ENCODE assay signal across 8 cellular contexts in the genomic region with DNA sequence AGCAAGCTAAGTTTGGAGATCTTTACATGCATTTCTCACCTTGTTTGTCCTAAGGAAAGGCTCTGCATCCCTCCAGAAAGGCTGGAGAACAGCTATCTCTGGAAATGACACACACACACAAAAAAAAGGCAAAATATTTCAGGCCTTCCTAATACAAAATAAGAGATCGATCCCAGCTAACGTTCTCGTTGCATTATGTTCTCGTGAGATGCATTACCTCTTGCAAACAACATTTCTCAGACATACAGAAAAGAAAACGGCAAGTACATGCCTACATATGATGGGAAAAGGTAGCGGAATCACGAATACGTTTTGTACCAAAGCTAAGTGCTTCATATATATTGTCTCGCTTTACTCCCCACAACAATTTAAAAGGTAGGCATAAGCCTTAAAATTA. TPM values are rescaled to one million over a fixed set of nuclear protein-coding genes. Genes with fewer than 3 reads are reported as not detected.
DNase-seq lines count a peak whose midpoint lies in the region; ATAC-seq, FAIRE-seq and TF ChIP-seq lines count a peak whose summit lies in the region.

No MANE protein-coding gene starts in this region.

- no peak for TF ChIP-seq CTCF in CD4-positive, alpha-beta T cell (IDR thresholded peaks at IDR 0.05)
- TF ChIP-seq CTCF in HFF-Myc (IDR thresholded peaks at IDR 0.05; ENCODE audit: low read depth, low read length, missing control alignments) (no peak), lower leg skin (IDR thresholded peaks at IDR 0.05) (no peak), vagina (IDR thresholded peaks at IDR 0.05) (no peak)

- H3K4me3 ChIP-seq in HFF-Myc (replicated peaks; ENCODE audit: low read depth, low read length), result peak overlapping the region; percentile 58
- H3K4me3 ChIP-seq in lower leg skin (ENCODE audit: low read depth, poor library complexity, severe bottlenecking), result peak overlapping the region; percentile 93
- H3K4me3 ChIP-seq in vagina, result peak overlapping the region; percentile 79 to 86

- intact Hi-C loops in CD4-positive, alpha-beta T cell (cut with DNase I, micrococcal nuclease), result loop anchor here (1.0 to 5.0 kb wide), 9 partner anchors 60 to 797 kb away; a partner anchor contains a TSS
- intact Hi-C loops in lower leg skin (cut with DNase I; ENCODE audit: low total_unique reads), result no loop called here
- intact Hi-C loops in vagina (cut with DNase I), result no loop called here

- H3K4me1 Mint-ChIP-seq in CD4-positive, alpha-beta T cell (ENCODE audit: low read depth), result peaks cover 47% of the 10 kb centered on the region
- peaks cover 26% of the 10 kb centered on the region for H3K4me1 Mint-ChIP-seq in activated naive CD8-positive, alpha-beta T cell treated with anti-CD3 and anti-CD28 coated beads, Interleukin-2, amount 10 ng/mL, durations not matched to agents 7 days and 5 days

- WGBS in lower leg skin, 2 donors, result 2% methylated on average over 9 of the region's 9 CpGs

- CTCF ChIA-PET in CD4-positive, alpha-beta T cell (lab: Charles Lee), result interaction anchor here (0.7 to 2.3 kb wide), 7 partner anchors 11 to 567 kb away, joined by 3 to 26 read pairs (median 4); a partner anchor contains a TSS

- H3K36me3 ChIP-seq in vagina, result no peaks in the 10 kb centered on the region

- ATAC-seq in CD4-positive, alpha-beta T cell (ENCODE audit: poor library complexity), result no peak
- ATAC-seq in activated naive CD8-positive, alpha-beta T cell treated with anti-CD3 and anti-CD28 coated beads, Interleukin-2, amount 10 ng/mL, durations not matched to agents 7 days and 5 days (ENCODE audit: low read depth), result no peak

- H3K9me3 ChIP-seq in CD4-positive, alpha-beta T cell (ENCODE audit: control insufficient read depth, low read length), result no peaks in the 10 kb centered on the region
- H3K9me3 ChIP-seq in vagina, result no peaks in the 10 kb centered on the region

- peaks cover 36% of the 10 kb centered on the region for H3K36me3 Mint-ChIP-seq in CD4-positive, alpha-beta T cell (ENCODE audit: low read depth)
- peaks cover 25% of the 10 kb centered on the region for H3K36me3 Mint-ChIP-seq in activated naive CD8-positive, alpha-beta T cell treated with anti-CD3 and anti-CD28 coated beads, Interleukin-2, amount 10 ng/mL, durations not matched to agents 7 days and 5 days

- TF ChIP-seq POLR2A in lower leg skin (IDR thresholded peaks at IDR 0.05) (no peak), vagina (IDR thresholded peaks at IDR 0.05) (no peak), GM12892 (IDR thresholded peaks at IDR 0.05; ENCODE audit: low read depth, low read length) (no peak)

- FAIRE-seq in GM12892 (lab: Jason Lieb, UNC), result no peak

- POLR2A ChIA-PET in CD4-positive, alpha-beta T cell (lab: Charles Lee), result interaction anchor here (0.9 to 2.4 kb wide), 7 partner anchors 8 to 649 kb away, joined by 3 to 47 read pairs (median 4); a partner anchor contains a TSS
- POLR2A ChIA-PET in activated naive CD8-positive, alpha-beta T cell treated with anti-CD3 and anti-CD28 coated beads, Interleukin-2, amount 10 ng/mL, durations not matched to agents 7 days and 5 days (lab: Charles Lee), result interaction anchor here (0.9 to 1.7 kb wide), 4 partner anchors 61 to 1534 kb away, joined by 3 to 12 read pairs (median 6); a partner anchor contains a TSS

- H3K27me3 ChIP-seq in CD4-positive, alpha-beta T cell (ENCODE audit: control insufficient read depth, insufficient read depth, low read length), result no peaks in the 10 kb centered on the region
- H3K27me3 ChIP-seq in vagina, result no peaks in the 10 kb centered on the region

- peak overlapping the region; percentile 96 for H3K4me3 Mint-ChIP-seq in CD4-positive, alpha-beta T cell
- peak overlapping the region; percentile 94 for H3K4me3 Mint-ChIP-seq in activated naive CD8-positive, alpha-beta T cell treated with anti-CD3 and anti-CD28 coated beads, Interleukin-2, amount 10 ng/mL, durations not matched to agents 7 days and 5 days

- no peaks in the 10 kb centered on the region for H3K9me3 Mint-ChIP-seq in CD4-positive, alpha-beta T cell
- no peaks in the 10 kb centered on the region for H3K9me3 Mint-ChIP-seq in activated naive CD8-positive, alpha-beta T cell treated with anti-CD3 and anti-CD28 coated beads, Interleukin-2, amount 10 ng/mL, durations not matched to agents 7 days and 5 days

- H3K27ac Mint-ChIP-seq in CD4-positive, alpha-beta T cell, result peak overlapping the region; percentile 87
- H3K27ac Mint-ChIP-seq in activated naive CD8-positive, alpha-beta T cell treated with anti-CD3 and anti-CD28 coated beads, Interleukin-2, amount 10 ng/mL, durations not matched to agents 7 days and 5 days, result peak overlapping the region; percentile 94

- H3K4me1 ChIP-seq in vagina, result peaks cover 33% of the 10 kb centered on the region

- no peak for DNase-seq in CD4-positive, alpha-beta T cell
- DNase-seq in HFF-Myc (ENCODE audit: extremely low read depth, low read depth) (no peak), lower leg skin (ENCODE audit: low spot score in 2 of 2) (no peak), vagina (ENCODE audit: extremely low spot score in 2 of 2) (no peak), NCI-H1417 treated with DMSO at 0.1 percent for 48 hours (lab: John Stamatoyannopoulos, UW) (no peak), GM12892 (ENCODE audit: insufficient read length) (no peak), cerebellar nuclear complex (lab: John Stamatoyannopoulos, UW) (no peak)
- no peak for DNase-seq in activated naive CD8-positive, alpha-beta T cell treated with anti-CD3 and anti-CD28 coated beads, Interleukin-2, amount 10 ng/mL, durations not matched to agents 7 days and 5 days

- H3K27me3 Mint-ChIP-seq in CD4-positive, alpha-beta T cell, result no peaks in the 10 kb centered on the region
- H3K27me3 Mint-ChIP-seq in activated naive CD8-positive, alpha-beta T cell treated with anti-CD3 and anti-CD28 coated beads, Interleukin-2, amount 10 ng/mL, durations not matched to agents 7 days and 5 days, result no peaks in the 10 kb centered on the region

- H3K27ac ChIP-seq in CD4-positive, alpha-beta T cell (ENCODE audit: low read depth, low read length), result peak overlapping the region; percentile 26
- H3K27ac ChIP-seq in vagina, result peak overlapping the region; percentile 45

RNA-seq across cellular contexts. Expression of a gene that starts 0.5 kb away (rescaled TPM):
- 10 to 100 TPM; 11.0 to 11.9 TPM for total RNA-seq in CD4-positive, alpha-beta T cell
- 10 to 100 TPM; 20.9 to 24.4 TPM for total RNA-seq in activated naive CD8-positive, alpha-beta T cell treated with anti-CD3 and anti-CD28 coated beads, Interleukin-2, amount 10 ng/mL, durations not matched to agents 7 days and 5 days
- total RNA-seq in lower leg skin (10 to 100 TPM in 1 of 4 donors, 1 to 10 TPM in 3; 4.7 to 10.7 (median 6.5) TPM), vagina (8.1 TPM)
- 18.1 TPM for polyA plus RNA-seq in GM12892 (2012; ENCODE audit: missing spikeins)

Comparison
In these comparisons a context has a peak if more than half of its experiments do, and no peak if none do; other contexts are left out.
1. intact Hi-C loops: an anchor here in CD4-positive, alpha-beta T cell (1.0 to 5.0 kb wide); none called in lower leg skin and vagina.